In genomic region chr3:171758109-171758508, GRCh38 we compare ENCODE assay signal across 27 cellular contexts.
"Had no signal": no experiment of that assay in that cellular context is flagged by ENCODE, and none has a peak within 500 bp of the region (broad histone marks: within the 10 kb centered on the region; RNA-seq: fewer than 3 reads in every experiment).

No MANE protein-coding gene starts in this region.

- DNase-seq: activated CD4-positive, alpha-beta memory T cell treated with anti-CD3 and anti-CD28 coated beads, Interleukin-2, amount 10 ng/mL, durations not matched to agents 7 days and 5 days; activated CD4-positive, alpha-beta T cell treated with anti-CD3 and anti-CD28 coated beads, Interleukin-2, amount 10 ng/mL, durations not matched to agents 24 days and 14 days; activated CD4-positive, CD25-positive, alpha-beta regulatory T cell treated with anti-CD3 and anti-CD28 coated beads, Interleukin-2, amount 50 U/mL, for 72 hours; activated CD8-positive, alpha-beta memory T cell treated with anti-CD3 and anti-CD28 coated beads, Interleukin-2, amount 50 U/mL, for 48 hours; activated gamma-delta T cell; activated naive CD4-positive, alpha-beta T cell treated with anti-CD3 and anti-CD28 coated beads, Interleukin-2, amount 50 U/mL, for 16 hours; activated naive CD8-positive, alpha-beta T cell treated with anti-CD3 and anti-CD28 coated beads, Interleukin-2, amount 50 U/mL, for 24 hours; activated T-cell treated with anti-CD3 and anti-CD28 coated beads, Interleukin-2, amount 50 U/mL, for 24 hours; amygdala; endodermal cell; gastrocnemius medialis; glutamatergic neuron; naive B cell; nephron progenitor cell; occipital lobe; stimulated activated CD4-positive, alpha-beta T cell treated with anti-CD3 and anti-CD28 coated beads, Interleukin-15, amount 100 ng/mL, for 24 hours; stimulated activated CD4-positive, alpha-beta T cell treated with anti-CD3 and anti-CD28 coated beads, Interleukin-2, amount 100 ng/mL, for 24 hours; stimulated activated naive CD4-positive, alpha-beta T cell; T-helper 17 cell; T1000; transverse colon had no signal

- H3K27me3 ChIP-seq: gastrocnemius medialis, right atrium auricular region, transverse colon had no signal

- H3K4me1 Mint-ChIP-seq: activated CD4-positive, alpha-beta T cell treated with anti-CD3 and anti-CD28 coated beads, Interleukin-2, amount 10 ng/mL, durations not matched to agents 24 days and 14 days; activated naive CD8-positive, alpha-beta T cell treated with anti-CD3 and anti-CD28 coated beads, Interleukin-2, amount 50 U/mL, for 24 hours; central memory CD8-positive, alpha-beta T cell; endodermal cell; naive B cell; nephron progenitor cell had no signal

- H3K9me3 ChIP-seq: gastrocnemius medialis, right atrium auricular region, transverse colon had no signal

- H3K36me3 Mint-ChIP-seq: mesothelial cell of epicardium, naive B cell had no signal

- H3K4me3 ChIP-seq: gastrocnemius medialis, right atrium auricular region, transverse colon had no signal

- H3K4me1 ChIP-seq: gastrocnemius medialis had no signal

- H3K36me3 ChIP-seq: gastrocnemius medialis, right atrium auricular region, transverse colon had no signal

- H3K9me3 Mint-ChIP-seq: activated CD4-positive, alpha-beta memory T cell treated with anti-CD3 and anti-CD28 coated beads, Interleukin-2, amount 10 ng/mL, durations not matched to agents 7 days and 5 days; activated CD4-positive, alpha-beta T cell treated with anti-CD3 and anti-CD28 coated beads, Interleukin-2, amount 10 ng/mL, durations not matched to agents 24 days and 14 days; activated naive CD8-positive, alpha-beta T cell treated with anti-CD3 and anti-CD28 coated beads, Interleukin-2, amount 50 U/mL, for 24 hours; activated T-cell treated with anti-CD3 and anti-CD28 coated beads, Interleukin-2, amount 50 U/mL, for 24 hours; central memory CD8-positive, alpha-beta T cell; dendritic cell treated with granulocyte-macrophage colony-stimulating factor and Interleukin-4, amounts not matched to agents 40 ng/mL and 50 ng/mL, for 4 days; endodermal cell; mesothelial cell of epicardium; naive B cell; nephron progenitor cell had no signal

- H3K27me3 Mint-ChIP-seq: dendritic cell treated with granulocyte-macrophage colony-stimulating factor and Interleukin-4, amounts not matched to agents 40 ng/mL and 50 ng/mL, for 4 days had no signal

- H2AFZ ChIP-seq: parathyroid adenoma had no signal

- FAIRE-seq: islet of Langerhans had no signal

- H3K27ac Mint-ChIP-seq: activated CD4-positive, alpha-beta memory T cell treated with anti-CD3 and anti-CD28 coated beads, Interleukin-2, amount 10 ng/mL, durations not matched to agents 7 days and 5 days; activated CD4-positive, alpha-beta T cell treated with anti-CD3 and anti-CD28 coated beads, Interleukin-2, amount 10 ng/mL, durations not matched to agents 24 days and 14 days; activated naive CD8-positive, alpha-beta T cell treated with anti-CD3 and anti-CD28 coated beads, Interleukin-2, amount 50 U/mL, for 24 hours; activated T-cell treated with anti-CD3 and anti-CD28 coated beads, Interleukin-2, amount 50 U/mL, for 24 hours; dendritic cell treated with granulocyte-macrophage colony-stimulating factor and Interleukin-4, amounts not matched to agents 40 ng/mL and 50 ng/mL, for 4 days; endodermal cell; mesothelial cell of epicardium; nephron progenitor cell; T-helper 17 cell had no signal

- H3K4me3 Mint-ChIP-seq: activated CD4-positive, alpha-beta memory T cell treated with anti-CD3 and anti-CD28 coated beads, Interleukin-2, amount 10 ng/mL, durations not matched to agents 7 days and 5 days; activated CD4-positive, alpha-beta T cell treated with anti-CD3 and anti-CD28 coated beads, Interleukin-2, amount 10 ng/mL, durations not matched to agents 24 days and 14 days; activated naive CD8-positive, alpha-beta T cell treated with anti-CD3 and anti-CD28 coated beads, Interleukin-2, amount 50 U/mL, for 24 hours; activated T-cell treated with anti-CD3 and anti-CD28 coated beads, Interleukin-2, amount 50 U/mL, for 24 hours; central memory CD8-positive, alpha-beta T cell; dendritic cell treated with granulocyte-macrophage colony-stimulating factor and Interleukin-4, amounts not matched to agents 40 ng/mL and 50 ng/mL, for 4 days; endodermal cell; mesothelial cell of epicardium; naive B cell; nephron progenitor cell; T-helper 17 cell had no signal
